2 cellular contexts compared by ENCODE assay signal in the genomic region with DNA sequence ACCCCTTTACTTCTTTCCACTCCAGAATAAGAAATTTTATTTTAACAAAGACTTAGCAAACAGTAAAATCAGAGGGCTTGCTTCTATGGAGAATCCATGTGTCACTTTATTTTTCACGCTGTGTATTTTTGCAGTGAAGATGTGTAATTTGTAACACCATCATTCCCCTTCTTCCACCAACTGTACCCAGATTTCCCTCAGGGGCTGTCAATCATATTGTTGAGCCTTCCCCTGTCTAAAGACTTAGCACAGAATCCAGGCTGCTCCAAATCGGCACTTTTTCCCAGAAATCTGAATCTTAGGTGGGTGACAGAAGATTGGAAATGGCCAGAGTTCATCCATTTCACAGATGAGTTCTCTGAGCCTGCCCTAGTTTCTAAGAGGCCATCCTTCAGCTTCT.
TF ChIP-seq lines count a peak whose summit lies in the region.

No MANE protein-coding gene starts in this region.

TF ChIP-seq in IMR-90, 13 proteins besides CTCF, POLR2A, EP300 and RAD21:
- no peak for TF ChIP-seq CHD1 (IDR thresholded peaks at IDR 0.05; ENCODE audit: low read depth, low read length)
- no peak for TF ChIP-seq MAZ (IDR thresholded peaks at IDR 0.05; ENCODE audit: borderline replicate concordance, low read depth, low read length)
- no peak for TF ChIP-seq MXI1 (IDR thresholded peaks at IDR 0.05; ENCODE audit: borderline replicate concordance, low read depth, low read length)
- TF ChIP-seq, protein P1, sequence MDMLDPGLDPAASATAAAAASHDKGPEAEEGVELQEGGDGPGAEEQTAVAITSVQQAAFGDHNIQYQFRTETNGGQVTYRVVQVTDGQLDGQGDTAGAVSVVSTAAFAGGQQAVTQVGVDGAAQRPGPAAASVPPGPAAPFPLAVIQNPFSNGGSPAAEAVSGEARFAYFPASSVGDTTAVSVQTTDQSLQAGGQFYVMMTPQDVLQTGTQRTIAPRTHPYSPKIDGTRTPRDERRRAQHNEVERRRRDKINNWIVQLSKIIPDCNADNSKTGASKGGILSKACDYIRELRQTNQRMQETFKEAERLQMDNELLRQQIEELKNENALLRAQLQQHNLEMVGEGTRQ (IDR thresholded peaks at IDR 0.05; ENCODE audit: low read depth, low read length): no peak
- no peak for TF ChIP-seq FOS (IDR thresholded peaks at IDR 0.05; ENCODE audit: low read depth, low read length)
- TF ChIP-seq SMC3 (IDR thresholded peaks at IDR 0.05; ENCODE audit: low read depth, low read length): no peak
- no peak for TF ChIP-seq BHLHE40 (IDR thresholded peaks at IDR 0.05; ENCODE audit: low read depth, low read length)
- no peak for TF ChIP-seq CEBPB (IDR thresholded peaks at IDR 0.05; ENCODE audit: low read depth, low read length)
- no peak for TF ChIP-seq RCOR1 (IDR thresholded peaks at IDR 0.05; ENCODE audit: insufficient replicate concordance, low read length)
- no peak for TF ChIP-seq ELK1 (IDR thresholded peaks at IDR 0.05; ENCODE audit: borderline replicate concordance, low read depth, low read length)
- no peak for TF ChIP-seq RFX5 (IDR thresholded peaks at IDR 0.05; ENCODE audit: low read depth, low read length)
- no peak for TF ChIP-seq NFE2L2 (IDR thresholded peaks at IDR 0.05; ENCODE audit: low read depth, low read length)
TF ChIP-seq in IMR-90: peak in this region for 0.

TF ChIP-seq in HepG2, 621 proteins besides CTCF, POLR2A, EP300 and RAD21:
- TF ChIP-seq MLLT10 (CRISPR knock-in tag; IDR thresholded peaks at IDR 0.05) (no peak), THAP8 (CRISPR knock-in tag; IDR thresholded peaks at IDR 0.05; ENCODE audit: borderline replicate concordance) (no peak), ZNF704 (CRISPR knock-in tag; IDR thresholded peaks at IDR 0.05; ENCODE audit: borderline replicate concordance) (no peak), MAFK (conservative IDR thresholded peaks at IDR 0.05 in 1 of 2, IDR thresholded peaks at IDR 0.05 in 1 of 2; ENCODE audit: low read length in 2 of 2) (no peak), ZNF83 (CRISPR knock-in tag; IDR thresholded peaks at IDR 0.05; ENCODE audit: borderline replicate concordance) (no peak), SIX4 (CRISPR knock-in tag; IDR thresholded peaks at IDR 0.05) (no peak), IKZF4 (CRISPR knock-in tag; IDR thresholded peaks at IDR 0.05; ENCODE audit: borderline replicate concordance, low read depth, not compliant biosample characterization) (no peak), ZNF879 (CRISPR knock-in tag; IDR thresholded peaks at IDR 0.05) (no peak), SMARCE1 (IDR thresholded peaks at IDR 0.05; ENCODE audit: borderline replicate concordance) (no peak)
- TF ChIP-seq, protein P2, sequence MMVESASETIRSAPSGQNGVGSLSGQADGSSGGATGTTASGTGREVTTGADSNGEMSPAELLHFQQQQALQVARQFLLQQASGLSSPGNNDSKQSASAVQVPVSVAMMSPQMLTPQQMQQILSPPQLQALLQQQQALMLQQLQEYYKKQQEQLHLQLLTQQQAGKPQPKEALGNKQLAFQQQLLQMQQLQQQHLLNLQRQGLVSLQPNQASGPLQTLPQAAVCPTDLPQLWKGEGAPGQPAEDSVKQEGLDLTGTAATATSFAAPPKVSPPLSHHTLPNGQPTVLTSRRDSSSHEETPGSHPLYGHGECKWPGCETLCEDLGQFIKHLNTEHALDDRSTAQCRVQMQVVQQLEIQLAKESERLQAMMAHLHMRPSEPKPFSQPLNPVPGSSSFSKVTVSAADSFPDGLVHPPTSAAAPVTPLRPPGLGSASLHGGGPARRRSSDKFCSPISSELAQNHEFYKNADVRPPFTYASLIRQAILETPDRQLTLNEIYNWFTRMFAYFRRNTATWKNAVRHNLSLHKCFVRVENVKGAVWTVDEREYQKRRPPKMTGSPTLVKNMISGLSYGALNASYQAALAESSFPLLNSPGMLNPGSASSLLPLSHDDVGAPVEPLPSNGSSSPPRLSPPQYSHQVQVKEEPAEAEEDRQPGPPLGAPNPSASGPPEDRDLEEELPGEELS (CRISPR knock-in tag; IDR thresholded peaks at IDR 0.05): no peak
TF ChIP-seq in HepG2: peak in this region for 0.
